In the genomic region with DNA sequence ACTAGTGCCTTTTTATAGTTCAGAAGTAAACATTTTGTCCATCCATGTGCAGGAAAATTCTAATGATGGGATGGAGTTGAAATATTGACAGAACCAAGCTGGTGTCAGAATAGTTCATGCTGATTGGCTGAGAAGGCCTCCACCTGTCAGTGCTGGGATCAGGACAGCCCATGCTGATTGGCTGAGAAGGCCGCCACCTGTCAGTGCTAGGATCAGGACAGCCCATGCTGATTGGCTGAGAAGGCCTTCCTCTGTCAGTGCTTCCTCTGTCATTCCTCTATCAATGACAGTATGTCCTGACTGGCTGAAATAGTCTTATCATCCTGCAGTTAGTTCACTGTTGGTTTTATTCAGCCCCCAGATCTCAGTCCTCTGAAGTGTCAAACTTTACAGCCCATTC, we compare ENCODE assay signal across 17 cellular contexts.
A peak's percentile ranks its signal among the peaks of the same experiment; 100 is the strongest.
DNase-seq lines count a peak whose midpoint lies in the region; ATAC-seq, FAIRE-seq and TF ChIP-seq lines count a peak whose summit lies in the region.
"Had no signal": no experiment of that assay in that cellular context is flagged by ENCODE, and none has a peak within 500 bp of the region (broad histone marks: within the 10 kb centered on the region; RNA-seq: fewer than 3 reads in every experiment).

No MANE protein-coding gene starts in this region.

- H2BK120ac ChIP-seq in H9 (ENCODE audit: low read depth, low read length, poor library complexity, severe bottlenecking) = no peak overlapping the region
- H2BK120ac ChIP-seq in H1 (replicated peaks; ENCODE audit: low read depth, low read length) = no peak overlapping the region

- FAIRE-seq in H1 (lab: Jason Lieb, UNC) = peak; percentile 48

- H3K27me3 ChIP-seq in H9 (ENCODE audit: insufficient read depth, low read length) = no peaks in the 10 kb centered on the region
- no peaks in the 10 kb centered on the region for H3K27me3 ChIP-seq in H1 (replicated peaks in 1 of 4; ENCODE audit: control insufficient read depth in 3 of 4, extremely low read depth in 1 of 4, insufficient read depth in 3 of 4, low read length in 3 of 4)
- H3K27me3 ChIP-seq in neutrophil = no peaks in the 10 kb centered on the region
- H3K27me3 ChIP-seq: ascending aorta had no signal

- no peak overlapping the region for H3K9ac ChIP-seq in H9 (ENCODE audit: extremely low read depth, insufficient read length, low read length)
- no peak overlapping the region for H3K9ac ChIP-seq in H1 (replicated peaks in 1 of 4; ENCODE audit: extremely low read depth in 1 of 4, low read depth in 3 of 4, low read length in 3 of 4)
- H3K9ac ChIP-seq: GM23248 had no signal

- H2AK5ac ChIP-seq in H9 (ENCODE audit: insufficient read length, low read length) = no peak overlapping the region
- no peak overlapping the region for H2AK5ac ChIP-seq in H1 (ENCODE audit: low read depth, low read length)

- no peaks in the 10 kb centered on the region for H3K9me3 ChIP-seq in H9 (ENCODE audit: control insufficient read depth, low read depth, low read length)
- H3K9me3 ChIP-seq in H1 (ENCODE audit: insufficient read depth in 2 of 2, low read depth in 1 of 2, low read length in 1 of 2) = no peaks in the 10 kb centered on the region
- no peaks in the 10 kb centered on the region for H3K9me3 ChIP-seq in neutrophil
- H3K9me3 ChIP-seq: ascending aorta had no signal

- H3K4ac ChIP-seq in H9 (ENCODE audit: low read depth, low read length) (no peak overlapping the region), H1 (replicated peaks; ENCODE audit: insufficient read length, low read depth, low read length) (no peak overlapping the region)

- H3K4me2 ChIP-seq in H9 (ENCODE audit: insufficient read depth, insufficient read length, low read length) (no peak overlapping the region), H1 (ENCODE audit: insufficient read depth in 1 of 2, low read depth in 2 of 2, low read length in 2 of 2) (no peak overlapping the region)

- no peak for TF ChIP-seq EP300 in H1 (IDR thresholded peaks at IDR 0.05; ENCODE audit: borderline replicate concordance in 1 of 2, low read depth in 2 of 2, low read length in 2 of 2)

- H3K56ac ChIP-seq in H9 (ENCODE audit: insufficient read length, low read depth, low read length) = no peak overlapping the region
- no peak overlapping the region for H3K56ac ChIP-seq in H1 (replicated peaks; ENCODE audit: insufficient read length, low read depth, low read length)

- H3K79me1 ChIP-seq in H9 (ENCODE audit: insufficient read depth, low read depth, low read length, poor library complexity, severe bottlenecking) = peaks cover 6% of the 10 kb centered on the region
- peaks cover 4% of the 10 kb centered on the region for H3K79me1 ChIP-seq in H1 (ENCODE audit: low read depth, low read length)

- TF ChIP-seq CTCF in H9 (conservative IDR thresholded peaks at IDR 0.05) (no peak), H1 (IDR thresholded peaks at IDR 0.05; ENCODE audit: control extremely low read depth in 1 of 3, insufficient read depth in 1 of 3, low read depth in 1 of 3, low read length in 3 of 3) (no peak), neutrophil (IDR thresholded peaks at IDR 0.05) (no peak)

- H3K79me2 ChIP-seq in H9 (ENCODE audit: insufficient read depth, low read length) = no peaks in the 10 kb centered on the region
- peaks cover 0 to 12% of the 10 kb centered on the region in 2 experiments; a peak in 2 of 4 replicates for H3K79me2 ChIP-seq in H1 (ENCODE audit: control insufficient read depth in 1 of 2, insufficient read depth in 2 of 2, low read length in 2 of 2)

- POLR2A ChIA-PET in H1 (lab: Charles Lee; ENCODE audit: partially characterized antibody) = no interaction called here

- H4K20me1 ChIP-seq in H9 (ENCODE audit: control insufficient read depth, insufficient read depth, insufficient read length) (no peaks in the 10 kb centered on the region), H1 (replicated peaks in 1 of 2; ENCODE audit: control insufficient read depth in 1 of 2, insufficient read depth in 2 of 2, low read length in 2 of 2) (peaks cover 5 to 8% of the 10 kb centered on the region in 2 experiments)

- H3K14ac ChIP-seq in H9 (ENCODE audit: insufficient read depth, low read length) (no peak overlapping the region), H1 (ENCODE audit: insufficient read length) (no peak overlapping the region)

- peaks cover 0 to 6% (median 1%) of the 10 kb centered on the region in 4 experiments; a peak in 3 of 8 replicates for H3K36me3 ChIP-seq in H1 (ENCODE audit: control insufficient read depth in 2 of 4, insufficient read depth in 4 of 4, low read length in 3 of 4)
- H3K36me3 ChIP-seq in neutrophil = peaks cover 29% of the 10 kb centered on the region

- H2BK12ac ChIP-seq in H9 (ENCODE audit: insufficient read length, low read depth, low read length) (no peak overlapping the region), H1 (ENCODE audit: low read depth, low read length) (no peak overlapping the region)

- DNase-seq in activated T-cell treated with anti-CD3 and anti-CD28 coated beads, Interleukin-2, amount 50 U/mL, for 24 hours = no peak
- no peak for DNase-seq in activated T-cell treated with anti-CD3 and anti-CD28 coated beads for 4 hours
- peak; percentile 56 for DNase-seq in H9
- no peak for DNase-seq in H1 (ENCODE audit: low read depth in 1 of 2, low spot score in 2 of 2)
- DNase-seq in ecto neural progenitor cell (ENCODE audit: low spot score) = no peak
- DNase-seq: ACHN; activated CD4-positive, alpha-beta T cell treated with anti-CD3 and anti-CD28 coated beads for 1 hour; GM23248; NCI-H1048; NCI-H774; substantia nigra had no signal

- H3K23me2 ChIP-seq in H9 (ENCODE audit: insufficient read length, low read depth, low read length, poor library complexity, severe bottlenecking) (no peaks in the 10 kb centered on the region), H1 (ENCODE audit: low read depth, low read length) (no peaks in the 10 kb centered on the region)

- H3K18ac ChIP-seq in H9 (ENCODE audit: insufficient read length, low read depth, low read length) (no peak overlapping the region), H1 (ENCODE audit: extremely low read depth, low read length) (no peak overlapping the region)

- no peaks in the 10 kb centered on the region for H3K9me3 Mint-ChIP-seq in activated T-cell treated with anti-CD3 and anti-CD28 coated beads, Interleukin-2, amount 50 U/mL, for 24 hours
- no peaks in the 10 kb centered on the region for H3K9me3 Mint-ChIP-seq in H9

- no peak overlapping the region for H3T11ph ChIP-seq in H9 (ENCODE audit: low read length)

- peaks cover 74% of the 10 kb centered on the region for H3K36me3 Mint-ChIP-seq in activated T-cell treated with anti-CD3 and anti-CD28 coated beads, Interleukin-2, amount 50 U/mL, for 24 hours (ENCODE audit: low read depth)
- H3K36me3 Mint-ChIP-seq in H9 (ENCODE audit: insufficient read depth in 1 of 3, low read depth in 3 of 3) = peaks cover 0 to 18% (median 4%) of the 10 kb centered on the region in 3 experiments; a peak in 4 of 7 replicates

- TF ChIP-seq POLR2A in H1 (IDR thresholded peaks at IDR 0.05; ENCODE audit: control extremely low read depth in 1 of 2, low read depth in 2 of 2, low read length in 2 of 2) = no peak

- no peak overlapping the region for H3K4me3 Mint-ChIP-seq in activated T-cell treated with anti-CD3 and anti-CD28 coated beads, Interleukin-2, amount 50 U/mL, for 24 hours
- no peak overlapping the region for H3K4me3 Mint-ChIP-seq in H9

- H2BK5ac ChIP-seq in H9 (ENCODE audit: insufficient read length, low read length) (no peak overlapping the region), H1 (ENCODE audit: low read depth, low read length) (no peak overlapping the region)

- H3K27ac ChIP-seq in H9 (ENCODE audit: insufficient read length, low read depth, low read length) = no peak overlapping the region
- no peak overlapping the region for H3K27ac ChIP-seq in H1 (ENCODE audit: low read depth, low read length)
- peak overlapping the region; percentile 88 for H3K27ac ChIP-seq in neutrophil
- H3K27ac ChIP-seq: ascending aorta, coronary artery, GM23248 had no signal

- no peak overlapping the region for H4K8ac ChIP-seq in H9 (replicated peaks; ENCODE audit: insufficient read length, low read depth, low read length)
- H4K8ac ChIP-seq in H1 (ENCODE audit: extremely low read depth, insufficient read depth, low read length) = no peak overlapping the region

- no peak overlapping the region for H2AFZ ChIP-seq in H9 (ENCODE audit: low read length)
- H2AFZ ChIP-seq in H1 (ENCODE audit: low read length) = no peak overlapping the region
- H2AFZ ChIP-seq: GM23248 had no signal

- H4K91ac ChIP-seq in H9 (ENCODE audit: insufficient read length, low read depth, low read length) = no peak overlapping the region
- H4K91ac ChIP-seq in H1 (replicated peaks; ENCODE audit: insufficient read length, low read length) = no peak overlapping the region

- no peak for TF ChIP-seq RAD21 in H1 (IDR thresholded peaks at IDR 0.05 in 1 of 2, conservative IDR thresholded peaks at IDR 0.05 in 1 of 2; ENCODE audit: low read depth in 2 of 2, low read length in 2 of 2)

- H4K5ac ChIP-seq in H9 (ENCODE audit: insufficient read length, low read depth, low read length) (no peak overlapping the region), H1 (ENCODE audit: insufficient read length, low read depth, low read length) (no peak overlapping the region)

- no peak for ATAC-seq in GM21447 (IDR thresholded peaks at IDR 0.05; ENCODE audit: unreplicated experiment)
- no peak for ATAC-seq in HG03095 (IDR thresholded peaks at IDR 0.05; ENCODE audit: unreplicated experiment)
- ATAC-seq: esophagus mucosa had no signal

- peak overlapping the region; percentile 34 for H3K27ac Mint-ChIP-seq in activated T-cell treated with anti-CD3 and anti-CD28 coated beads, Interleukin-2, amount 50 U/mL, for 24 hours
- no peak overlapping the region for H3K27ac Mint-ChIP-seq in H9

- no peak overlapping the region for H3K4me3 ChIP-seq in H1 (ENCODE audit: extremely low read depth in 1 of 4, insufficient read depth in 2 of 4, low read depth in 3 of 4, low read length in 4 of 4)
- H3K4me3 ChIP-seq in neutrophil (ENCODE audit: low read depth in 1 of 2, low read length in 1 of 2) = no peak overlapping the region
- H3K4me3 ChIP-seq: ascending aorta, coronary artery, GM23248 had no signal

- H2BK20ac ChIP-seq in H9 (ENCODE audit: low read depth, low read length, poor library complexity, severe bottlenecking) (no peak overlapping the region), H1 (ENCODE audit: low read length) (no peak overlapping the region)

- CTCF ChIA-PET in H1 (lab: Charles Lee; ENCODE audit: partially characterized antibody) = interaction anchor here (0.7 to 1.6 kb wide), 3 partner anchors 9 to 87 kb away, joined by 3 to 7 read pairs (median 3); no protein-coding TSS in a partner anchor

- H3K4me1 ChIP-seq in H9 (ENCODE audit: insufficient read depth, low read length) (no peaks in the 10 kb centered on the region), H1 (replicated peaks in 1 of 4; ENCODE audit: control insufficient read depth in 3 of 4, insufficient read depth in 4 of 4, low read length in 3 of 4) (no peaks in the 10 kb centered on the region), neutrophil (ENCODE audit: control insufficient read depth in 1 of 2, insufficient read depth in 1 of 2, low read depth in 1 of 2, low read length in 1 of 2) (peaks cover 51% of the 10 kb centered on the region in 2 experiments)
- H3K4me1 ChIP-seq: ascending aorta had no signal

- H3K23ac ChIP-seq in H9 (ENCODE audit: insufficient read length, low read depth, low read length) (no peak overlapping the region), H1 (ENCODE audit: insufficient read length) (no peak overlapping the region)

- peaks cover 88% of the 10 kb centered on the region for H3K4me1 Mint-ChIP-seq in activated T-cell treated with anti-CD3 and anti-CD28 coated beads, Interleukin-2, amount 50 U/mL, for 24 hours (ENCODE audit: low read depth)
- peaks cover 4 to 6% of the 10 kb centered on the region in 2 experiments; a peak in 3 of 4 replicates for H3K4me1 Mint-ChIP-seq in H9

- WGBS in H9 (ENCODE audit: extremely low coverage, insufficient read length, low lambda C conversion rate) = no CpG with 5 or more reads among the region's 1 CpG
- WGBS in H1 (ENCODE audit: extremely low coverage in 1 of 2, insufficient coverage in 1 of 2, insufficient read length in 1 of 2, insufficient replicate concordance in 2 of 2, low coverage in 1 of 2, low lambda C conversion rate in 2 of 2, missing lambda C conversion rate in 1 of 2), 2 experiments = 88% methylated on average over 1 of the region's 1 CpG; no CpG with 5 or more reads in 1 of the 2 experiments

- no peaks in the 10 kb centered on the region for H3K27me3 Mint-ChIP-seq in activated T-cell treated with anti-CD3 and anti-CD28 coated beads, Interleukin-2, amount 50 U/mL, for 24 hours
- no peaks in the 10 kb centered on the region for H3K27me3 Mint-ChIP-seq in H9 (ENCODE audit: low read depth)

- H2BK15ac ChIP-seq in H9 (ENCODE audit: low read depth, low read length) (no peak overlapping the region), H1 (ENCODE audit: low read length) (no peak overlapping the region)
